ENCODE assay signal across 13 cellular contexts in the genomic region with DNA sequence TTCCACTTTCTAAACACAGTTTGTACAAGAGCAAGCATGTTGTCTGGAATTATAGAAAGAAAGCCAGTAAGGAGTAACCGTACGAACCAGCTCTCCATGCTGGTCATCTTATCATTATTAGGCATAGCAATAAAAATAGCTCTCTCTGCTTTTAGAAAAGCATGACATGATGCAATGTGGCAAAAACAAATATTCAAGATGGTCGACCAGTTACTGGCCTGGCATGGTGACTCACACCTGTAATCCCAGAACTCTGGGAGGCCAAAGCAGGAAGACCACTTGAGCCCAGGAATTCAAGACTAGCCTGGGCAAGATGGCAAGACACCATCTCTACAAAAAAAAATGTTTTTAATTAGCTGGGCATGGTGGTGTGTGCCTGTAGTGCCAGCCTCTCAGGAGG. TPM values are rescaled to one million over a fixed set of nuclear protein-coding genes. Genes with fewer than 3 reads are reported as not detected.
DNase-seq lines count a peak whose midpoint lies in the region; ATAC-seq and TF ChIP-seq lines count a peak whose summit lies in the region.
"Had no signal": no experiment of that assay in that cellular context is flagged by ENCODE, and none has a peak within 500 bp of the region (broad histone marks: within the 10 kb centered on the region; RNA-seq: fewer than 3 reads in every experiment).

No MANE protein-coding gene starts in this region.

- H3K9ac ChIP-seq in endodermal cell (ENCODE audit: extremely low read depth, low read length, poor library complexity, severe bottlenecking), result no peak overlapping the region

- no peak for TF ChIP-seq CTCF in BJ (IDR thresholded peaks at IDR 0.05; ENCODE audit: insufficient read depth, low read depth, low read length)
- no peak for TF ChIP-seq CTCF in endodermal cell (conservative IDR thresholded peaks at IDR 0.05)
- TF ChIP-seq CTCF in osteoblast (IDR thresholded peaks at IDR 0.05; ENCODE audit: extremely low read depth, low read depth, low read length), result no peak

- H3K36me3 Mint-ChIP-seq in endodermal cell (ENCODE audit: low read depth), result peaks cover 16% of the 10 kb centered on the region
- peaks cover 2 to 13% of the 10 kb centered on the region in 2 donors for H3K36me3 Mint-ChIP-seq in stimulated activated naive B cell treated with anti-CD40 and anti-IgM and Interleukin-4, amounts not matched to agents 10 μg/mL and 1 μg/mL and 100 μg/mL, for 72 hours
- H3K36me3 Mint-ChIP-seq in activated T-cell treated with anti-CD3 and anti-CD28 coated beads, Interleukin-2, amount 50 U/mL, for 72 hours (ENCODE audit: insufficient read depth in 2 of 2), result no peaks in the 10 kb centered on the region

- peaks cover 97% of the 10 kb centered on the region for H3K79me2 ChIP-seq in osteoblast (ENCODE audit: insufficient read depth, low read length)

- ATAC-seq in stimulated activated naive B cell treated with anti-CD40 and anti-IgM and Interleukin-4, amounts not matched to agents 10 μg/mL and 1 μg/mL and 100 μg/mL, for 72 hours (replicated peaks), result no peak
- no peak for ATAC-seq in activated T-cell treated with anti-CD3 and anti-CD28 coated beads, Interleukin-2, amount 50 U/mL, for 72 hours (replicated peaks in 1 of 2)
- ATAC-seq: activated CD8-positive, alpha-beta T cell treated with anti-CD3 and anti-CD28 coated beads for 36 hours had no signal

- 89 to 97% methylated on average over 3 of the region's 3 CpGs for WGBS in endodermal cell (ENCODE audit: insufficient coverage in 1 of 2, insufficient read length in 1 of 2), 2 experiments

- peaks cover 23% of the 10 kb centered on the region for H3K4me1 Mint-ChIP-seq in endodermal cell
- H3K4me1 Mint-ChIP-seq in stimulated activated naive B cell treated with anti-CD40 and anti-IgM and Interleukin-4, amounts not matched to agents 10 μg/mL and 1 μg/mL and 100 μg/mL, for 72 hours, result peaks cover 33 to 58% of the 10 kb centered on the region in 2 donors
- H3K4me1 Mint-ChIP-seq in activated T-cell treated with anti-CD3 and anti-CD28 coated beads, Interleukin-2, amount 50 U/mL, for 72 hours (ENCODE audit: low read depth), result peaks cover 30% of the 10 kb centered on the region

- H3K4me1 ChIP-seq in endodermal cell (ENCODE audit: control insufficient read depth, insufficient read depth, low read length), result peaks cover 3% of the 10 kb centered on the region
- peaks cover 46% of the 10 kb centered on the region for H3K4me1 ChIP-seq in osteoblast (ENCODE audit: insufficient read depth, low read length)

- H3K27ac ChIP-seq in endodermal cell (ENCODE audit: low read depth, low read length) (no peak overlapping the region), osteoblast (ENCODE audit: low read depth, low read length) (peak overlapping the region; percentile 74)

- peak; percentile 43 for DNase-seq in BJ (ENCODE audit: low read depth)
- peak; percentile 79 for DNase-seq in NCI-H226
- DNase-seq in endodermal cell, result no peak
- no peak for DNase-seq in osteoblast (ENCODE audit: insufficient read length, low spot score, missing footprints)
- no peak for DNase-seq in stimulated activated naive B cell treated with anti-CD40 and anti-IgM and Interleukin-4, amounts not matched to agents 10 μg/mL and 1 μg/mL and 100 μg/mL, for 72 hours
- no peak for DNase-seq in activated CD4-positive, alpha-beta T cell treated with anti-CD3 and anti-CD28 coated beads, Interleukin-2, amount 50 U/mL, for 1 hour
- no peak for DNase-seq in NCI-H146 treated with DMSO at 0.1 percent for 48 hours (lab: John Stamatoyannopoulos, UW; ENCODE audit: unreplicated experiment)
- no peak for DNase-seq in activated T-cell treated with anti-CD3 and anti-CD28 coated beads, Interleukin-2, amount 50 U/mL, for 72 hours
- DNase-seq: activated CD8-positive, alpha-beta T cell treated with anti-CD3 and anti-CD28 coated beads for 36 hours; amygdala; hippocampal formation; stomach had no signal

- peak overlapping the region; percentile 46 for H3K27ac Mint-ChIP-seq in endodermal cell
- H3K27ac Mint-ChIP-seq in stimulated activated naive B cell treated with anti-CD40 and anti-IgM and Interleukin-4, amounts not matched to agents 10 μg/mL and 1 μg/mL and 100 μg/mL, for 72 hours, result no peak overlapping the region
- H3K27ac Mint-ChIP-seq in activated T-cell treated with anti-CD3 and anti-CD28 coated beads, Interleukin-2, amount 50 U/mL, for 72 hours, result no peak overlapping the region
- H3K27ac Mint-ChIP-seq: activated CD8-positive, alpha-beta T cell treated with anti-CD3 and anti-CD28 coated beads for 36 hours had no signal

- peaks cover 65% of the 10 kb centered on the region for H4K20me1 ChIP-seq in osteoblast (ENCODE audit: insufficient read depth, low read length)

- no peak overlapping the region for H3K4me3 ChIP-seq in BJ (ENCODE audit: low read depth, low read length)
- no peak overlapping the region for H3K4me3 ChIP-seq in endodermal cell (ENCODE audit: low read length)
- no peak overlapping the region for H3K4me3 ChIP-seq in osteoblast (ENCODE audit: insufficient read depth, low read length)
- H3K4me3 ChIP-seq: SK-N-MC, stomach had no signal

- H3K27me3 ChIP-seq in BJ (ENCODE audit: control insufficient read depth, insufficient read depth, low read length), result no peaks in the 10 kb centered on the region
- no peaks in the 10 kb centered on the region for H3K27me3 ChIP-seq in endodermal cell (ENCODE audit: control insufficient read depth, insufficient read depth, low read length, poor library complexity, severe bottlenecking)
- no peaks in the 10 kb centered on the region for H3K27me3 ChIP-seq in osteoblast (ENCODE audit: insufficient read depth, low read length)
- H3K27me3 ChIP-seq: stomach had no signal

- no peak overlapping the region for H3K4me3 Mint-ChIP-seq in endodermal cell
- H3K4me3 Mint-ChIP-seq in stimulated activated naive B cell treated with anti-CD40 and anti-IgM and Interleukin-4, amounts not matched to agents 10 μg/mL and 1 μg/mL and 100 μg/mL, for 72 hours, result no peak overlapping the region
- no peak overlapping the region for H3K4me3 Mint-ChIP-seq in activated T-cell treated with anti-CD3 and anti-CD28 coated beads, Interleukin-2, amount 50 U/mL, for 72 hours
- H3K4me3 Mint-ChIP-seq: activated CD8-positive, alpha-beta T cell treated with anti-CD3 and anti-CD28 coated beads for 36 hours had no signal

- CTCF ChIA-PET in BJ (lab: Yijun Ruan, JAX), result interaction anchor here (0.9 to 1.5 kb wide), 5 partner anchors 15 to 139 kb away, joined by 3 to 5 read pairs (median 3); no protein-coding TSS in a partner anchor

- no peak overlapping the region for H2AFZ ChIP-seq in osteoblast (ENCODE audit: low read length)

- no peaks in the 10 kb centered on the region for H3K27me3 Mint-ChIP-seq in endodermal cell (ENCODE audit: insufficient read depth)
- no peaks in the 10 kb centered on the region for H3K27me3 Mint-ChIP-seq in stimulated activated naive B cell treated with anti-CD40 and anti-IgM and Interleukin-4, amounts not matched to agents 10 μg/mL and 1 μg/mL and 100 μg/mL, for 72 hours
- H3K27me3 Mint-ChIP-seq in activated T-cell treated with anti-CD3 and anti-CD28 coated beads, Interleukin-2, amount 50 U/mL, for 72 hours (ENCODE audit: low read depth), result no peaks in the 10 kb centered on the region
- H3K27me3 Mint-ChIP-seq: activated CD8-positive, alpha-beta T cell treated with anti-CD3 and anti-CD28 coated beads for 36 hours had no signal

- peaks cover 11% of the 10 kb centered on the region for H3K9me3 ChIP-seq in endodermal cell (ENCODE audit: control insufficient read depth, low read length)
- H3K9me3 ChIP-seq in osteoblast (ENCODE audit: low read depth, low read length), result no peaks in the 10 kb centered on the region
- H3K9me3 ChIP-seq: stomach had no signal

- H3K4me2 ChIP-seq in osteoblast (ENCODE audit: insufficient read depth, low read length), result peak overlapping the region; percentile 2

- POLR2A ChIA-PET in BJ (lab: Charles Lee), result no interaction called here

- no peaks in the 10 kb centered on the region; the same call in 1 of the 2 replicates for H3K36me3 ChIP-seq in BJ (ENCODE audit: control insufficient read depth, insufficient read depth, low read length)
- H3K36me3 ChIP-seq in endodermal cell (ENCODE audit: control insufficient read depth, insufficient read depth, low read length), result peaks cover 29% of the 10 kb centered on the region
- peaks cover 7% of the 10 kb centered on the region for H3K36me3 ChIP-seq in osteoblast (ENCODE audit: insufficient read depth, low read length)
- H3K36me3 ChIP-seq: stomach had no signal

- no peaks in the 10 kb centered on the region for H3K9me3 Mint-ChIP-seq in endodermal cell
- no peaks in the 10 kb centered on the region for H3K9me3 Mint-ChIP-seq in stimulated activated naive B cell treated with anti-CD40 and anti-IgM and Interleukin-4, amounts not matched to agents 10 μg/mL and 1 μg/mL and 100 μg/mL, for 72 hours
- no peaks in the 10 kb centered on the region for H3K9me3 Mint-ChIP-seq in activated T-cell treated with anti-CD3 and anti-CD28 coated beads, Interleukin-2, amount 50 U/mL, for 72 hours
- H3K9me3 Mint-ChIP-seq: activated CD8-positive, alpha-beta T cell treated with anti-CD3 and anti-CD28 coated beads for 36 hours had no signal

RNA-seq across cellular contexts. Expression of gene MAP4, which starts 2.6 kb away (rescaled TPM):
- 202 and 247 TPM in 2 replicates for polyA plus RNA-seq in BJ (2011; rRNA removed)
- polyA minus RNA-seq in BJ (2011; rRNA and poly(A)+ RNA removed), result 135 and 166 TPM in 2 replicates
- 100 to 1,000 TPM; 152 to 169 TPM for total RNA-seq in endodermal cell
- polyA plus RNA-seq in endodermal cell (2013, experiment 1 of 2), result 134 TPM
- 129 TPM for polyA plus RNA-seq in endodermal cell (2013, experiment 2 of 2)
- total RNA-seq in osteoblast, result 158 TPM in 2 replicates
- total RNA-seq in activated T-cell treated with anti-CD3 and anti-CD28 coated beads, Interleukin-2, amount 50 U/mL, for 72 hours, result 100 to 1,000 TPM; 135 to 149 TPM

Comparison
In these comparisons a context has a peak if more than half of its experiments do, and no peak if none do; other contexts are left out.
1. DNase-seq: peak in BJ (single experiment) and NCI-H226 (single experiment); none in endodermal cell (single experiment), osteoblast (single experiment), stimulated activated naive B cell treated with anti-CD40 and anti-IgM and Interleukin-4, amounts not matched to agents 10 μg/mL and 1 μg/mL and 100 μg/mL, for 72 hours (single experiment), activated CD4-positive, alpha-beta T cell treated with anti-CD3 and anti-CD28 coated beads, Interleukin-2, amount 50 U/mL, for 1 hour (single experiment), NCI-H146 treated with DMSO at 0.1 percent for 48 hours (single experiment) and activated T-cell treated with anti-CD3 and anti-CD28 coated beads, Interleukin-2, amount 50 U/mL, for 72 hours (0 of 2).